19 cellular contexts compared by ENCODE assay signal in genomic region chr1:47680815-47681475, GRCh38.
"Had no signal": no experiment of that assay in that cellular context is flagged by ENCODE, and none has a peak within 500 bp of the region (broad histone marks: within the 10 kb centered on the region; RNA-seq: fewer than 3 reads in every experiment).

No MANE protein-coding gene starts in this region.

- H3K36me3 ChIP-seq: left ventricle myocardium inferior, ovary, transverse colon had no signal

- H3K4me3 Mint-ChIP-seq: activated CD4-positive, alpha-beta memory T cell treated with anti-CD3 and anti-CD28 coated beads, Interleukin-2, amount 10 ng/mL, durations not matched to agents 7 days and 5 days; activated naive CD8-positive, alpha-beta T cell; naive B cell; neural crest cell had no signal

- H3K4me1 Mint-ChIP-seq: activated CD4-positive, alpha-beta memory T cell treated with anti-CD3 and anti-CD28 coated beads, Interleukin-2, amount 10 ng/mL, durations not matched to agents 7 days and 5 days; naive B cell had no signal

- H3K9me3 Mint-ChIP-seq: activated CD4-positive, alpha-beta memory T cell treated with anti-CD3 and anti-CD28 coated beads, Interleukin-2, amount 10 ng/mL, durations not matched to agents 7 days and 5 days; neural crest cell had no signal

- ATAC-seq: foreskin keratinocyte, mucosa of descending colon, sciatic nerve, SK-N-SH treated with all-trans-retinoic acid at 6 μM for 48 hours had no signal

- H3K36me3 Mint-ChIP-seq: activated naive CD8-positive, alpha-beta T cell; naive B cell had no signal

- H3K27ac ChIP-seq: foreskin keratinocyte, left ventricle myocardium inferior, ovary, transverse colon had no signal

- H3K27me3 ChIP-seq: ovary, transverse colon had no signal

- DNase-seq: activated CD4-positive, alpha-beta memory T cell treated with anti-CD3 and anti-CD28 coated beads, Interleukin-2, amount 10 ng/mL, durations not matched to agents 7 days and 5 days; activated CD4-positive, alpha-beta T cell treated with anti-CD3 and anti-CD28 coated beads for 48 hours; activated CD4-positive, CD25-positive, alpha-beta regulatory T cell; foreskin keratinocyte; glutamatergic neuron; hypothalamus; left ventricle myocardium inferior; mucosa of descending colon; naive B cell; ovary; SIG-M5; stimulated activated naive CD8-positive, alpha-beta T cell treated with anti-CD3 and anti-CD28 coated beads, Interleukin-15, Interleukin-2, amounts not matched to agents 100 U/mL and 50 U/mL, for 24 hours; T-helper 1 cell; T-helper 9 cell; transverse colon had no signal

- H3K4me1 ChIP-seq: foreskin keratinocyte, left ventricle myocardium inferior had no signal

- H3K27me3 Mint-ChIP-seq: activated CD4-positive, alpha-beta memory T cell treated with anti-CD3 and anti-CD28 coated beads, Interleukin-2, amount 10 ng/mL, durations not matched to agents 7 days and 5 days had no signal

- H3K27ac Mint-ChIP-seq: activated CD4-positive, alpha-beta memory T cell treated with anti-CD3 and anti-CD28 coated beads, Interleukin-2, amount 10 ng/mL, durations not matched to agents 7 days and 5 days; activated naive CD8-positive, alpha-beta T cell had no signal

- H3K9me3 ChIP-seq: left ventricle myocardium inferior, mucosa of descending colon, ovary, transverse colon had no signal

- H3K4me3 ChIP-seq: left ventricle myocardium inferior, mucosa of descending colon, ovary, transverse colon had no signal
